ENCODE assay signal across 1 cellular context in the genomic region with DNA sequence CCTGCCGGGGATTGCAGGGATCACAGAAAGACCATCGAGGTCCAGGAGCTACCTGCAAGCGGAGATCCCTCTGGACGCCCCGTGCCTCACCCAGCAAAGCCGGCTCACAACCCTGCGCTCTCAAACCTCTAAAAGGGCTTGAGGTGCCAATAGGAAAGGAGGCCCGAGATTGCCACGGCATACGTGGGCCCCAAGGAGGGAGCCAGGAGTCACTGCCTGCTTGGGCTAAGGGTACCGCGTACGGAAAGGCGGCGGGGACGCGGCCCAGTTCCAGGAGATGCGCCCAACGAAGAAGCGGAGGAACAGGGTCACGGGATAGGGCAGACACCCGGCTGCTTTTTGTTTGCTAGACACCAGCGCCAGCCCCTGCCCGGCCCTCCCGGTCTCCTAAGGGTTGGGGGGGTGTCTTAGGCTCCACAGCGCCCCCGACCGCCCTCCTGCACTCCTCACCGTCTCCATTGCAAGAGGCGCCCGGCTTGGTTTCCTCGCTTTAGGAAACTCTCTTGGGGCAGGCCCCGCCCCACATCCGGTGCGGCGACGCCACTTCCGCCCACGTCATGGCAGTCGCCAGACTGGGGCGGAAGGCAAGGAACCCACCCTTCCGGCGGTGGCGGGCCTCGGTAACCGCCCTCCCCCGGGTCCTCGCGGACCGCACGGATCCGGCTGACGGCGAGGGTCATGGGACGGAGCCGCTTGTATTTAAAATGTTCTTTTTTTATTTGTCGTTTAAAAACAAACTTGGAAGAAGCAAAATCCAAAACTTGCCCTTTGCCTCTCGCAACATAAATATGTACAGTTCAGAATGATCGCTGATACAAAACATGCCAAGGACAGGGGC.
TF ChIP-seq lines count a peak whose summit lies in the region.

PRKAG1 (minus strand) TSS at position 495 of the 838 bp plus-strand sequence; CDS start at position 459, 36 bp downstream.

TF ChIP-seq in SK-N-SH treated with all-trans-retinoic acid at 6 μM for 48 hours, 23 proteins besides CTCF, POLR2A, EP300 and RAD21 (continued from another document):
- TF ChIP-seq, protein P1, sequence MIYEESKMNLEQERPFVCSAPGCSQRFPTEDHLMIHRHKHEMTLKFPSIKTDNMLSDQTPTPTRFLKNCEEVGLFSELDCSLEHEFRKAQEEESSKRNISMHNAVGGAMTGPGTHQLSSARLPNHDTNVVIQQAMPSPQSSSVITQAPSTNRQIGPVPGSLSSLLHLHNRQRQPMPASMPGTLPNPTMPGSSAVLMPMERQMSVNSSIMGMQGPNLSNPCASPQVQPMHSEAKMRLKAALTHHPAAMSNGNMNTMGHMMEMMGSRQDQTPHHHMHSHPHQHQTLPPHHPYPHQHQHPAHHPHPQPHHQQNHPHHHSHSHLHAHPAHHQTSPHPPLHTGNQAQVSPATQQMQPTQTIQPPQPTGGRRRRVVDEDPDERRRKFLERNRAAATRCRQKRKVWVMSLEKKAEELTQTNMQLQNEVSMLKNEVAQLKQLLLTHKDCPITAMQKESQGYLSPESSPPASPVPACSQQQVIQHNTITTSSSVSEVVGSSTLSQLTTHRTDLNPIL (CRISPR knock-in tag; IDR thresholded peaks at IDR 0.05; ENCODE audit: low read depth) = no peak
- no peak for TF ChIP-seq ISL1 (CRISPR knock-in tag; IDR thresholded peaks at IDR 0.05)
- no peak for TF ChIP-seq ZNF565 (CRISPR knock-in tag; conservative IDR thresholded peaks at IDR 0.05; ENCODE audit: low read depth)
